In the genomic region with DNA sequence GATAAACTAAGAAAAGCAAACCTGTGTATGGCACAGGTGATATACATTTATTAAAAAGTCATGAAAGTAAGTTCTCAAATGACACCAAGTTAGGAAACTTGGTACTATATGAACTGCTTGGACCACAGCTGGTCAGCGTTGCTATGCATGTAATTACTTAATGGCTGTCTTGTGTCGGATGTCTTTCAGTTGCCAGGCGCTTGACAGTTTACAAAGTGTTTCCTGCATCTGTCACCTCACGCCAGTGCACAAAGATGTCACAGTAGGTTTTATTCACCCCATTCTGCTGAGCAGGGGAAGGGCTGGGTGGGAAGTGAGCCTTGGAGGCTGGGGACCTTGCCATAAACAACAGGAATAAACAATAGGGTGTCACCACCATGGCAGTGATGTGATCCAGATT, we compare ENCODE assay signal across 23 cellular contexts.
"Had no signal": no experiment of that assay in that cellular context is flagged by ENCODE, and none has a peak within 500 bp of the region (broad histone marks: within the 10 kb centered on the region; RNA-seq: fewer than 3 reads in every experiment).

No MANE protein-coding gene starts in this region.

- DNase-seq: kidney glomerular epithelial cell; left cardiac atrium; left lung; lower lobe of right lung; mammary epithelial cell; mesenchymal stem cell; naive thymus-derived CD8-positive, alpha-beta T cell; nucleus accumbens; pancreas; retina; right cardiac atrium; stimulated activated CD4-positive, alpha-beta T cell treated with anti-CD3 and anti-CD28 coated beads, Interleukin-12 subunit alpha, Interleukin-12 subunit beta, amount 100 ng/mL, for 4 hours; stimulated activated CD4-positive, alpha-beta T cell treated with anti-CD3 and anti-CD28 coated beads, Interleukin-15, amount 100 ng/mL, for 24 hours; stimulated activated CD4-positive, alpha-beta T cell treated with anti-CD3 and anti-CD28 coated beads, Interleukin-2, amount 100 ng/mL, for 24 hours; stimulated activated CD4-positive, alpha-beta T cell treated with anti-CD3 and anti-CD28 coated beads, Interleukin-4, amount 100 ng/mL, for 1 hour; stimulated activated naive B cell treated with anti-CD40 and anti-IgM and Interleukin-4, amounts not matched to agents 10 μg/mL and 1 μg/mL and 100 μg/mL, for 72 hours; stimulated activated naive CD8-positive, alpha-beta T cell treated with anti-CD3 and anti-CD28 coated beads, Interleukin-15, Interleukin-2, amounts not matched to agents 100 U/mL and 50 U/mL, for 24 hours; stomach; testis; thyroid gland; transverse colon; upper lobe of left lung had no signal

- ATAC-seq: left cardiac atrium; left lung; lower lobe of right lung; naive thymus-derived CD8-positive, alpha-beta T cell; pancreas; sciatic nerve; stimulated activated naive B cell treated with anti-CD40 and anti-IgM and Interleukin-4, amounts not matched to agents 10 μg/mL and 1 μg/mL and 100 μg/mL, for 72 hours; stimulated activated naive CD8-positive, alpha-beta T cell treated with anti-CD3 and anti-CD28 coated beads, Interleukin-15, Interleukin-2, amounts not matched to agents 100 U/mL and 50 U/mL, for 24 hours had no signal
